ENCODE assay signal across 26 cellular contexts in genomic region chr2:166112193-166112605, GRCh38. TPM values are rescaled to one million over a fixed set of nuclear protein-coding genes. Genes with fewer than 3 reads are reported as not detected.
DNase-seq lines count a peak whose midpoint lies in the region; ATAC-seq, FAIRE-seq and TF ChIP-seq lines count a peak whose summit lies in the region.
"Had no signal": no experiment of that assay in that cellular context is flagged by ENCODE, and none has a peak within 500 bp of the region (broad histone marks: within the 10 kb centered on the region; RNA-seq: fewer than 3 reads in every experiment).

No MANE protein-coding gene starts in this region.

- no peaks in the 10 kb centered on the region for H3K27me3 Mint-ChIP-seq in MCF 10A (ENCODE audit: insufficient read depth, unreplicated experiment)
- H3K27me3 Mint-ChIP-seq: activated naive CD8-positive, alpha-beta T cell treated with anti-CD3 and anti-CD28 coated beads, Interleukin-2, amount 10 ng/mL, durations not matched to agents 7 days and 5 days; CD4-positive, alpha-beta T cell; stimulated activated memory B cell treated with anti-CD40 and anti-IgM and Interleukin-4, amounts not matched to agents 10 μg/mL and 1 μg/mL and 100 μg/mL, for 72 hours had no signal

- FAIRE-seq in bronchial epithelial cell (lab: Jason Lieb, UNC), result no peak
- FAIRE-seq: GM12891, pancreas, TTC549 had no signal

- no peaks in the 10 kb centered on the region for H3K4me1 ChIP-seq in breast epithelium
- H3K4me1 ChIP-seq: pancreas, right lobe of liver, tibial artery had no signal

- no peaks in the 10 kb centered on the region for H3K36me3 ChIP-seq in breast epithelium
- no peaks in the 10 kb centered on the region for H3K36me3 ChIP-seq in bronchial epithelial cell (ENCODE audit: control insufficient read depth, insufficient read depth, low read length)
- H3K36me3 ChIP-seq: brain microvascular endothelial cell, pancreas, right lobe of liver, tibial artery had no signal

- peaks cover 6% of the 10 kb centered on the region for H3K36me3 Mint-ChIP-seq in MCF 10A (ENCODE audit: insufficient read depth, unreplicated experiment)
- H3K36me3 Mint-ChIP-seq: activated naive CD8-positive, alpha-beta T cell treated with anti-CD3 and anti-CD28 coated beads, Interleukin-2, amount 10 ng/mL, durations not matched to agents 7 days and 5 days; natural killer cell; stimulated activated memory B cell treated with anti-CD40 and anti-IgM and Interleukin-4, amounts not matched to agents 10 μg/mL and 1 μg/mL and 100 μg/mL, for 72 hours had no signal

- no peak overlapping the region for H3K4me3 ChIP-seq in breast epithelium
- no peak overlapping the region for H3K4me3 ChIP-seq in bronchial epithelial cell (ENCODE audit: low read depth, low read length)
- H3K4me3 ChIP-seq: coronary artery, pancreas, right lobe of liver, tibial artery had no signal

- no peak overlapping the region for H3K27ac Mint-ChIP-seq in MCF 10A (ENCODE audit: low read depth, unreplicated experiment)
- H3K27ac Mint-ChIP-seq: activated CD4-positive, alpha-beta T cell treated with anti-CD3 and anti-CD28 coated beads, Interleukin-2, amount 10 ng/mL, durations not matched to agents 24 days and 14 days; activated naive CD8-positive, alpha-beta T cell treated with anti-CD3 and anti-CD28 coated beads, Interleukin-2, amount 10 ng/mL, durations not matched to agents 7 days and 5 days; CD4-positive, alpha-beta T cell; endodermal cell; natural killer cell; stimulated activated memory B cell treated with anti-CD40 and anti-IgM and Interleukin-4, amounts not matched to agents 10 μg/mL and 1 μg/mL and 100 μg/mL, for 72 hours had no signal

- intact Hi-C loops in MCF 10A (cut with micrococcal nuclease) (loop anchor here (5.0 kb wide), 1 partner anchor 160 kb away; the partner anchor contains the start of gene TTC21B), breast epithelium (cut with DNase I; ENCODE audit: low total_unique reads) (no loop called here), posterior cingulate gyrus (cut with DNase I) (no loop called here)

- H3K27ac ChIP-seq in breast epithelium, result no peak overlapping the region
- H3K27ac ChIP-seq: brain microvascular endothelial cell, coronary artery, pancreas, right lobe of liver, tibial artery had no signal

- no TSS peak for BruUV-seq in MCF 10A (replicated peaks; lab: Mats Ljungman, UMichigan)

- CTCF ChIA-PET in MCF 10A (lab: Yijun Ruan, JAX), result interaction anchor here (0.9 to 1.0 kb wide), 2 partner anchors 15 to 157 kb away, joined by 3 read pairs; no protein-coding TSS in a partner anchor

- no peaks in the 10 kb centered on the region for H3K9me3 Mint-ChIP-seq in MCF 10A (ENCODE audit: unreplicated experiment)
- H3K9me3 Mint-ChIP-seq: activated CD4-positive, alpha-beta T cell treated with anti-CD3 and anti-CD28 coated beads, Interleukin-2, amount 10 ng/mL, durations not matched to agents 24 days and 14 days; activated naive CD8-positive, alpha-beta T cell treated with anti-CD3 and anti-CD28 coated beads, Interleukin-2, amount 10 ng/mL, durations not matched to agents 7 days and 5 days; endodermal cell; natural killer cell; stimulated activated memory B cell treated with anti-CD40 and anti-IgM and Interleukin-4, amounts not matched to agents 10 μg/mL and 1 μg/mL and 100 μg/mL, for 72 hours had no signal

- no peaks in the 10 kb centered on the region for H3K4me1 Mint-ChIP-seq in MCF 10A (ENCODE audit: insufficient read depth, unreplicated experiment)
- H3K4me1 Mint-ChIP-seq: activated CD4-positive, alpha-beta T cell treated with anti-CD3 and anti-CD28 coated beads, Interleukin-2, amount 10 ng/mL, durations not matched to agents 24 days and 14 days; activated naive CD8-positive, alpha-beta T cell treated with anti-CD3 and anti-CD28 coated beads, Interleukin-2, amount 10 ng/mL, durations not matched to agents 7 days and 5 days; endodermal cell; natural killer cell; stimulated activated memory B cell treated with anti-CD40 and anti-IgM and Interleukin-4, amounts not matched to agents 10 μg/mL and 1 μg/mL and 100 μg/mL, for 72 hours had no signal

- TF ChIP-seq CTCF in MCF 10A (IDR thresholded peaks at IDR 0.05; ENCODE audit: unreplicated experiment) (no peak), breast epithelium (IDR thresholded peaks at IDR 0.05) (no peak), bronchial epithelial cell (IDR thresholded peaks at IDR 0.05; ENCODE audit: insufficient read depth, low read length, severe bottlenecking) (no peak)

- ATAC-seq in HG03354 (IDR thresholded peaks at IDR 0.05; ENCODE audit: poor library complexity, severe bottlenecking, unreplicated experiment), result no peak
- ATAC-seq: left lobe of liver; natural killer cell; pancreas; right lobe of liver; Right ventricle myocardium inferior; stimulated activated memory B cell treated with anti-CD40 and anti-IgM and Interleukin-4, amounts not matched to agents 10 μg/mL and 1 μg/mL and 100 μg/mL, for 72 hours had no signal

- H3K27me3 ChIP-seq in breast epithelium, result no peaks in the 10 kb centered on the region
- H3K27me3 ChIP-seq in bronchial epithelial cell (ENCODE audit: control insufficient read depth, insufficient read depth, low read length), result no peaks in the 10 kb centered on the region
- H3K27me3 ChIP-seq: brain microvascular endothelial cell, pancreas, right lobe of liver, tibial artery had no signal

- no peak overlapping the region for H3K4me3 Mint-ChIP-seq in MCF 10A (ENCODE audit: unreplicated experiment)
- H3K4me3 Mint-ChIP-seq: activated CD4-positive, alpha-beta T cell treated with anti-CD3 and anti-CD28 coated beads, Interleukin-2, amount 10 ng/mL, durations not matched to agents 24 days and 14 days; activated naive CD8-positive, alpha-beta T cell treated with anti-CD3 and anti-CD28 coated beads, Interleukin-2, amount 10 ng/mL, durations not matched to agents 7 days and 5 days; CD4-positive, alpha-beta T cell; endodermal cell; natural killer cell; stimulated activated memory B cell treated with anti-CD40 and anti-IgM and Interleukin-4, amounts not matched to agents 10 μg/mL and 1 μg/mL and 100 μg/mL, for 72 hours had no signal

- DNase-seq in MCF 10A (ENCODE audit: unreplicated experiment) (peak; percentile 33), breast epithelium (ENCODE audit: low spot score in 2 of 2) (no peak), M059J (ENCODE audit: low read depth) (peak; percentile 5), bronchial epithelial cell (ENCODE audit: low read depth) (peak; percentile 18), posterior cingulate gyrus (no peak), NCI-H524 (lab: John Stamatoyannopoulos, UW) (no peak)
- DNase-seq: activated CD4-positive, alpha-beta T cell treated with anti-CD3 and anti-CD28 coated beads, Interleukin-2, amount 10 ng/mL, durations not matched to agents 24 days and 14 days; activated naive CD8-positive, alpha-beta T cell treated with anti-CD3 and anti-CD28 coated beads, Interleukin-2, amount 10 ng/mL, durations not matched to agents 7 days and 5 days; brain microvascular endothelial cell; CD4-positive, alpha-beta T cell; endodermal cell; H7; head of caudate nucleus; natural killer cell; NCI-H2081 treated with DMSO at 0.1 percent for 48 hours; NCI-H526 treated with DMSO at 0.1 percent for 48 hours; pancreas; right lobe of liver; tibial artery had no signal

- POLR2A ChIA-PET in MCF 10A (lab: Yijun Ruan, JAX), result interaction anchor here (0.8 kb wide), 1 partner anchor 1120 kb away, joined by 3 read pairs; no protein-coding TSS in a partner anchor

- peaks cover 0 to 10% of the 10 kb centered on the region in 2 donors for H3K9me3 ChIP-seq in breast epithelium
- H3K9me3 ChIP-seq: pancreas, right lobe of liver, tibial artery had no signal

- TF ChIP-seq POLR2A in breast epithelium (IDR thresholded peaks at IDR 0.05), result no peak

RNA-seq across cellular contexts. Expression of gene SCN1A, which starts 15.6 kb away (rescaled TPM):
- total RNA-seq in MCF 10A (2022) (not detected in 2 replicates), breast epithelium (not detected), bronchial epithelial cell (not detected in 2 replicates)
- not detected in 2 replicates for total RNA-seq in M059J (2014; rRNA removed; shearing (Covaris generic))
- total RNA-seq: activated CD4-positive, alpha-beta T cell treated with anti-CD3 and anti-CD28 coated beads, Interleukin-2, amount 10 ng/mL, durations not matched to agents 24 days and 14 days; activated naive CD8-positive, alpha-beta T cell treated with anti-CD3 and anti-CD28 coated beads, Interleukin-2, amount 10 ng/mL, durations not matched to agents 7 days and 5 days; CD4-positive, alpha-beta T cell; endodermal cell; natural killer cell; right lobe of liver had no signal

Comparison
In these comparisons a context has a peak if more than half of its experiments do, and no peak if none do; other contexts are left out.
1. DNase-seq: peak in MCF 10A (single experiment), M059J (single experiment) and bronchial epithelial cell (single experiment); none in breast epithelium (0 of 2), posterior cingulate gyrus (0 of 10) and NCI-H524 (0 of 2).